In the genomic region with DNA sequence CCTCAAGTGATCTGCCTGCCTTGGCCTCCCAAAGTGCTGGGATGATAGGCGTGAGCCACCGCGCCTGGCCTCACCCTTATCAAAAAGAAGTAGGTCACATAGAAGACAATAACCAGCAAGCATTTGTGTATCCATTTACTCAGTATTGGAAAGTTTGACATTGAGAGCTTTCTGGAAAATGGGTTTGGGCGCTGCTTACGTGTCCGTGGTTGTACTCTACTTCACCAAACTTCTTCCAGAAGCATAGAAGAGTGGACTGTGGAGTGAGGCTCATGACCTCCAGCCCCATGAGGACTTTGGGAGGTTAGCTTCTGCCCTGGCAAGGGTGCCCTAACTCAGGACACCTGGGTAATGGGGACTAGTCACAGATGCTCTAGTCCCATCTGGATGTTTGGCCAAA, we compare ENCODE assay signal across 22 cellular contexts. TPM values are rescaled to one million over a fixed set of nuclear protein-coding genes. Genes with fewer than 3 reads are reported as not detected.
A peak's percentile ranks its signal among the peaks of the same experiment; 100 is the strongest.
DNase-seq lines count a peak whose midpoint lies in the region; ATAC-seq and TF ChIP-seq lines count a peak whose summit lies in the region.
"Had no signal": no experiment of that assay in that cellular context is flagged by ENCODE, and none has a peak within 500 bp of the region (broad histone marks: within the 10 kb centered on the region; RNA-seq: fewer than 3 reads in every experiment).

No MANE protein-coding gene starts in this region.

- 100% methylated on average over 6 of the region's 6 CpGs for WGBS in esophagus muscularis mucosa
- no CpG with 5 or more reads among the region's 6 CpGs for WGBS in H9 (ENCODE audit: extremely low coverage, insufficient read length, low lambda C conversion rate)

- H2BK20ac ChIP-seq in H9 (ENCODE audit: low read depth, low read length, poor library complexity, severe bottlenecking) = no peak overlapping the region

- no peak overlapping the region for H2BK12ac ChIP-seq in H9 (ENCODE audit: insufficient read length, low read depth, low read length)

- H3K4me1 Mint-ChIP-seq in H9 = peaks cover 18 to 25% of the 10 kb centered on the region in 2 experiments

- H3K14ac ChIP-seq in H9 (ENCODE audit: insufficient read depth, low read length) = no peak overlapping the region

- peaks cover 0 to 3% (median 0%) of the 10 kb centered on the region in 3 experiments; a peak in 3 of 7 replicates for H3K36me3 Mint-ChIP-seq in H9 (ENCODE audit: insufficient read depth in 1 of 3, low read depth in 3 of 3)
- H3K36me3 Mint-ChIP-seq: CD4-positive, CD25-positive, alpha-beta regulatory T cell; WTC11 had no signal

- peaks cover 22% of the 10 kb centered on the region for H3K27me3 Mint-ChIP-seq in H9 (ENCODE audit: low read depth)
- H3K27me3 Mint-ChIP-seq: activated CD4-positive, alpha-beta memory T cell treated with anti-CD3 and anti-CD28 coated beads for 36 hours; CD4-positive, CD25-positive, alpha-beta regulatory T cell; stimulated activated naive CD8-positive, alpha-beta T cell treated with anti-CD3 and anti-CD28 coated beads, Interleukin-15, Interleukin-2, amounts not matched to agents 100 ng/mL and 50 ng/mL, for 24 hours had no signal

- H3K9me2 ChIP-seq in PC-3 (replicated peaks; ENCODE audit: low read length) = no peaks in the 10 kb centered on the region

- no peaks in the 10 kb centered on the region for H3F3A ChIP-seq in PC-3 (ENCODE audit: low read length, unreplicated experiment)

- CTCF ChIA-PET in PC-3 (lab: Charles Lee) = interaction anchor here (0.6 to 1.1 kb wide), 4 partner anchors 46 to 424 kb away, joined by 3 to 6 read pairs (median 4); no protein-coding TSS in a partner anchor

- no peak overlapping the region for H2BK5ac ChIP-seq in H9 (ENCODE audit: insufficient read length, low read length)

- no peaks in the 10 kb centered on the region for H3K27me3 ChIP-seq in ACC112 (ENCODE audit: insufficient read depth, low read length)
- no peaks in the 10 kb centered on the region for H3K27me3 ChIP-seq in PC-3 (ENCODE audit: low read length)
- H3K27me3 ChIP-seq in esophagus muscularis mucosa = no peaks in the 10 kb centered on the region
- no peaks in the 10 kb centered on the region for H3K27me3 ChIP-seq in osteoblast (ENCODE audit: insufficient read depth, low read length)
- H3K27me3 ChIP-seq in H9 (ENCODE audit: insufficient read depth, low read length) = peaks cover 3% of the 10 kb centered on the region; the same call in 1 of the 2 replicates
- H3K27me3 ChIP-seq: dorsolateral prefrontal cortex, left lung, upper lobe of left lung had no signal

- no peaks in the 10 kb centered on the region for H3K9me3 Mint-ChIP-seq in H9
- H3K9me3 Mint-ChIP-seq: activated CD4-positive, alpha-beta memory T cell treated with anti-CD3 and anti-CD28 coated beads for 36 hours; activated naive CD4-positive, alpha-beta T cell treated with anti-CD3 and anti-CD28 coated beads, Interleukin-2, amount 10 ng/mL, durations not matched to agents 7 days and 5 days; CD4-positive, CD25-positive, alpha-beta regulatory T cell; immature natural killer cell; stimulated activated naive CD8-positive, alpha-beta T cell treated with anti-CD3 and anti-CD28 coated beads, Interleukin-15, Interleukin-2, amounts not matched to agents 100 ng/mL and 50 ng/mL, for 24 hours; WTC11 had no signal

- H2BK15ac ChIP-seq in H9 (ENCODE audit: low read depth, low read length) = no peak overlapping the region

- no peak overlapping the region for H2AK5ac ChIP-seq in H9 (ENCODE audit: insufficient read length, low read length)

- H2AFZ ChIP-seq in ACC112 (ENCODE audit: low read length, unreplicated experiment) = no peak overlapping the region
- H2AFZ ChIP-seq in PC-3 (ENCODE audit: low read length) = no peak overlapping the region
- H2AFZ ChIP-seq in osteoblast (ENCODE audit: low read length) = peak overlapping the region; percentile 53
- H2AFZ ChIP-seq in H9 (ENCODE audit: low read length) = no peak overlapping the region

- TF ChIP-seq CTCF in PC-3 (conservative IDR thresholded peaks at IDR 0.05; ENCODE audit: low read depth, low read length) = no peak
- no peak for TF ChIP-seq CTCF in esophagus muscularis mucosa (IDR thresholded peaks at IDR 0.05)
- TF ChIP-seq CTCF in osteoblast (IDR thresholded peaks at IDR 0.05; ENCODE audit: extremely low read depth, low read depth, low read length) = no peak
- no peak for TF ChIP-seq CTCF in H9 (conservative IDR thresholded peaks at IDR 0.05)

- peak overlapping the region; percentile 84 for H3K27ac ChIP-seq in ACC112 (ENCODE audit: low read depth, low read length)
- peak overlapping the region; percentile 92 for H3K27ac ChIP-seq in PC-3 (ENCODE audit: low read length)
- peak overlapping the region; percentile 51 to 78 (median 56) for H3K27ac ChIP-seq in esophagus muscularis mucosa (replicated peaks in 1 of 4)
- peak overlapping the region; percentile 87 for H3K27ac ChIP-seq in osteoblast (ENCODE audit: low read depth, low read length)
- no peak overlapping the region for H3K27ac ChIP-seq in H9 (ENCODE audit: insufficient read length, low read depth, low read length)

- H3K9ac ChIP-seq in PC-3 (ENCODE audit: low read length) = peak overlapping the region; percentile 97
- no peak overlapping the region for H3K9ac ChIP-seq in H9 (ENCODE audit: extremely low read depth, insufficient read length, low read length)

- H3K23ac ChIP-seq in H9 (ENCODE audit: insufficient read length, low read depth, low read length) = no peak overlapping the region

- H2BK120ac ChIP-seq in H9 (ENCODE audit: low read depth, low read length, poor library complexity, severe bottlenecking) = no peak overlapping the region

- no peak overlapping the region for H3T11ph ChIP-seq in H9 (ENCODE audit: low read length)

- H3K4me1 ChIP-seq in ACC112 (ENCODE audit: control insufficient read depth, insufficient read depth, low read length, unreplicated experiment) (peaks cover 34% of the 10 kb centered on the region), PC-3 (ENCODE audit: insufficient read depth, low read length) (peaks cover 48% of the 10 kb centered on the region), esophagus muscularis mucosa (peaks cover 38 to 62% (median 56%) of the 10 kb centered on the region in 4 donors), osteoblast (ENCODE audit: insufficient read depth, low read length) (peaks cover 28% of the 10 kb centered on the region), H9 (ENCODE audit: insufficient read depth, low read length) (no peaks in the 10 kb centered on the region; the same call in 1 of the 2 replicates)

- intact Hi-C loops in PC-3 (cut with micrococcal nuclease) = loop anchor here (1.0 to 2.0 kb wide), 4 partner anchors 41 to 217 kb away; no protein-coding TSS in a partner anchor
- intact Hi-C loops in esophagus muscularis mucosa (cut with DNase I) = no loop called here

- peaks cover 8% of the 10 kb centered on the region for H3K23me2 ChIP-seq in H9 (ENCODE audit: insufficient read length, low read depth, low read length, poor library complexity, severe bottlenecking)

- no peak overlapping the region for H3K56ac ChIP-seq in H9 (ENCODE audit: insufficient read length, low read depth, low read length)

- H3K9me3 ChIP-seq in PC-3 (ENCODE audit: low read length) (no peaks in the 10 kb centered on the region), esophagus muscularis mucosa (no peaks in the 10 kb centered on the region), osteoblast (ENCODE audit: low read depth, low read length) (no peaks in the 10 kb centered on the region), H9 (ENCODE audit: control insufficient read depth, low read depth, low read length) (no peaks in the 10 kb centered on the region)
- H3K9me3 ChIP-seq: left lung, upper lobe of left lung had no signal

- H3K36me3 ChIP-seq in ACC112 (ENCODE audit: insufficient read depth, low read length) = no peaks in the 10 kb centered on the region
- H3K36me3 ChIP-seq in PC-3 (ENCODE audit: low read depth, low read length) = peaks cover 7% of the 10 kb centered on the region
- H3K36me3 ChIP-seq in esophagus muscularis mucosa = no peaks in the 10 kb centered on the region
- no peaks in the 10 kb centered on the region for H3K36me3 ChIP-seq in osteoblast (ENCODE audit: insufficient read depth, low read length)
- H3K36me3 ChIP-seq: left lung, upper lobe of left lung had no signal

- TF ChIP-seq EP300 in esophagus muscularis mucosa (IDR thresholded peaks at IDR 0.05) = no peak

- H3K79me1 ChIP-seq in H9 (ENCODE audit: insufficient read depth, low read depth, low read length, poor library complexity, severe bottlenecking) = no peaks in the 10 kb centered on the region

- no peak for TF ChIP-seq POLR2A in esophagus muscularis mucosa (IDR thresholded peaks at IDR 0.05; ENCODE audit: low read depth)

- DNase-seq in PC-3 (no peak), esophagus muscularis mucosa (ENCODE audit: extremely low spot score) (no peak), osteoblast (ENCODE audit: insufficient read length, low spot score, missing footprints) (peak; percentile 75), H9 (no peak), UCSD-AML1 (lab: John Stamatoyannopoulos, UW; ENCODE audit: unreplicated experiment) (no peak), HUDEP-2 (lab: John Stamatoyannopoulos, UW; ENCODE audit: unreplicated experiment in 76 of 76) (no peak), NCI-H2196 treated with DMSO at 0.1 percent for 48 hours (lab: John Stamatoyannopoulos, UW; ENCODE audit: unreplicated experiment) (no peak)
- DNase-seq: activated CD4-positive, alpha-beta memory T cell treated with anti-CD3 and anti-CD28 coated beads for 36 hours; activated naive CD4-positive, alpha-beta T cell treated with anti-CD3 and anti-CD28 coated beads, Interleukin-2, amount 10 ng/mL, durations not matched to agents 7 days and 5 days; caudate nucleus; CD4-positive, CD25-positive, alpha-beta regulatory T cell; dorsolateral prefrontal cortex; immature natural killer cell; MM.1S; NCI-H1436 treated with DMSO at 0.1 percent for 48 hours; NCI-H524; stimulated activated CD4-positive, alpha-beta T cell treated with anti-CD3 and anti-CD28 coated beads, Interleukin-4, amount 100 ng/mL, for 1 hour had no signal

- H3K4ac ChIP-seq in H9 (ENCODE audit: low read depth, low read length) = no peak overlapping the region

- no peak for ATAC-seq in PC-3
- ATAC-seq: WTC11 had no signal

- no peak overlapping the region for H3K27ac Mint-ChIP-seq in H9
- H3K27ac Mint-ChIP-seq: activated CD4-positive, alpha-beta memory T cell treated with anti-CD3 and anti-CD28 coated beads for 36 hours; activated naive CD4-positive, alpha-beta T cell treated with anti-CD3 and anti-CD28 coated beads, Interleukin-2, amount 10 ng/mL, durations not matched to agents 7 days and 5 days; stimulated activated naive CD8-positive, alpha-beta T cell treated with anti-CD3 and anti-CD28 coated beads, Interleukin-15, Interleukin-2, amounts not matched to agents 100 ng/mL and 50 ng/mL, for 24 hours; WTC11 had no signal

- no peak overlapping the region for H4K5ac ChIP-seq in H9 (ENCODE audit: insufficient read length, low read depth, low read length)

- no peak overlapping the region for H4K8ac ChIP-seq in H9 (replicated peaks; ENCODE audit: insufficient read length, low read depth, low read length)

- peak overlapping the region; percentile 24 for H3K4me2 ChIP-seq in PC-3 (ENCODE audit: low read length)
- no peak overlapping the region for H3K4me2 ChIP-seq in osteoblast (ENCODE audit: insufficient read depth, low read length)
- no peak overlapping the region for H3K4me2 ChIP-seq in H9 (ENCODE audit: insufficient read depth, insufficient read length, low read length)

- no peak overlapping the region for H3K4me3 Mint-ChIP-seq in H9
- H3K4me3 Mint-ChIP-seq: activated CD4-positive, alpha-beta memory T cell treated with anti-CD3 and anti-CD28 coated beads for 36 hours; activated naive CD4-positive, alpha-beta T cell treated with anti-CD3 and anti-CD28 coated beads, Interleukin-2, amount 10 ng/mL, durations not matched to agents 7 days and 5 days; immature natural killer cell; stimulated activated naive CD8-positive, alpha-beta T cell treated with anti-CD3 and anti-CD28 coated beads, Interleukin-15, Interleukin-2, amounts not matched to agents 100 ng/mL and 50 ng/mL, for 24 hours; WTC11 had no signal

- H3K18ac ChIP-seq in H9 (ENCODE audit: insufficient read length, low read depth, low read length) = no peak overlapping the region

- H4K20me1 ChIP-seq in PC-3 (ENCODE audit: low read length) (peaks cover 9% of the 10 kb centered on the region), osteoblast (ENCODE audit: insufficient read depth, low read length) (peaks cover 7% of the 10 kb centered on the region), H9 (ENCODE audit: control insufficient read depth, insufficient read depth, insufficient read length) (no peaks in the 10 kb centered on the region)

- BruUV-seq in PC-3 (replicated peaks; lab: Mats Ljungman, UMichigan) = no TSS peak

- peaks cover 30% of the 10 kb centered on the region for H3K79me2 ChIP-seq in ACC112 (ENCODE audit: control insufficient read depth, insufficient read depth, low read length, unreplicated experiment)
- peaks cover 28% of the 10 kb centered on the region for H3K79me2 ChIP-seq in PC-3 (ENCODE audit: low read length)
- H3K79me2 ChIP-seq in osteoblast (ENCODE audit: insufficient read depth, low read length) = peaks cover 16% of the 10 kb centered on the region
- 0 out of 2 replicates have a peak, but pooled peaks cover 2% of the 10 kb centered on the region for H3K79me2 ChIP-seq in H9 (ENCODE audit: insufficient read depth, low read length)

- H4K91ac ChIP-seq in H9 (ENCODE audit: insufficient read length, low read depth, low read length) = no peak overlapping the region

- POLR2A ChIA-PET in PC-3 (lab: Charles Lee; ENCODE audit: unreplicated experiment) = interaction anchor here (0.9 kb wide), 1 partner anchor 46 kb away, joined by 5 read pairs; no protein-coding TSS in a partner anchor

- H3K4me3 ChIP-seq in ACC112 (ENCODE audit: low read depth, low read length) (peak overlapping the region; percentile 18; the same call in 1 of the 2 replicates), PC-3 (ENCODE audit: low read length) (no peak overlapping the region), esophagus muscularis mucosa (no peak overlapping the region), osteoblast (ENCODE audit: insufficient read depth, low read length) (no peak overlapping the region)
- H3K4me3 ChIP-seq: dorsolateral prefrontal cortex, left lung, upper lobe of left lung had no signal

RNA-seq across cellular contexts. Expression of gene ODC1, which starts 3.7 kb away (rescaled TPM):
- total RNA-seq in PC-3 (2014; rRNA removed) (712 and 714 TPM in 2 replicates), esophagus muscularis mucosa (100 to 1,000 TPM; 105 to 142 (median 121) TPM), osteoblast (106 and 109 TPM in 2 replicates), H9 (2021) (46.5 and 48.3 TPM in 2 replicates)
